11 cellular contexts compared by ENCODE assay signal in the genomic region with DNA sequence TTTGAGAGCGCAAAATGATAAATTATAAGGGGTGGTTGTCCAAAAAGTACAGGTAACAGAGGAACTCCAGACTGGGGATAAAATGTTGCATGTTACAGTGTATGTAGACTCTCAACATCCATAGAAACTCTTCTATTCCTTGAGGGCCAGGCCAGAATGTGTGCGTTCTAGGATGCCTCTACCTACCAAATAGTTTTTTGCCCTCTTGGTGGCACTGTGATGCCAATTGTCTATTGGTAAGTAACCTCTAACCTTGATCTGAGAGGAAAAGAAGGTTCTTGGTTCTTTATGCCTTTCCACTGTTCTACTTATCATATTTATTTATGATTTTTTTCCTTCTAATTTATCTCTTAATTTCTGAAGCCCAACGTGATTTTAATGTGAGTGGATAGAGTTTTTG.
A peak's percentile ranks its signal among the peaks of the same experiment; 100 is the strongest.
DNase-seq lines count a peak whose midpoint lies in the region; ATAC-seq and TF ChIP-seq lines count a peak whose summit lies in the region.
"Had no signal": no experiment of that assay in that cellular context is flagged by ENCODE, and none has a peak within 500 bp of the region (broad histone marks: within the 10 kb centered on the region; RNA-seq: fewer than 3 reads in every experiment).

No MANE protein-coding gene starts in this region.

- no peak for TF ChIP-seq EP300 in suprapubic skin (IDR thresholded peaks at IDR 0.05)

- no peak for ATAC-seq in GM21717 (IDR thresholded peaks at IDR 0.05; ENCODE audit: unreplicated experiment)
- no peak for ATAC-seq in GM18517 (IDR thresholded peaks at IDR 0.05; ENCODE audit: unreplicated experiment)

- H3K27me3 ChIP-seq in DOHH2 (ENCODE audit: control insufficient read depth, low read length) (no peaks in the 10 kb centered on the region), OCI-LY3 (ENCODE audit: low read depth, low read length) (no peaks in the 10 kb centered on the region), suprapubic skin (no peaks in the 10 kb centered on the region)

- H3K4me2 ChIP-seq in DOHH2 (ENCODE audit: low read length): no peak overlapping the region
- H3K4me2 ChIP-seq in OCI-LY3 (ENCODE audit: low read length): no peak overlapping the region

- no peaks in the 10 kb centered on the region for H4K20me1 ChIP-seq in DOHH2 (ENCODE audit: control insufficient read depth, insufficient read depth, low read depth, low read length)
- H4K20me1 ChIP-seq in OCI-LY3 (ENCODE audit: insufficient read depth, low read length): no peaks in the 10 kb centered on the region

- no peaks in the 10 kb centered on the region for H3K36me3 ChIP-seq in DOHH2 (ENCODE audit: control insufficient read depth, low read length)
- H3K36me3 ChIP-seq in OCI-LY3 (replicated peaks; ENCODE audit: low read depth, low read length): no peaks in the 10 kb centered on the region
- no peaks in the 10 kb centered on the region for H3K36me3 ChIP-seq in suprapubic skin

- no peak overlapping the region for H2AFZ ChIP-seq in OCI-LY3 (ENCODE audit: low read depth, low read length)

- peak; percentile 45 for DNase-seq in fibroblast of pulmonary artery (ENCODE audit: low read depth)
- DNase-seq in inferior parietal cortex (ENCODE audit: extremely low spot score): no peak
- no peak for DNase-seq in suprapubic skin (ENCODE audit: low spot score in 2 of 2)
- DNase-seq: CD8-positive, alpha-beta memory T cell; nucleus accumbens; stimulated activated CD4-positive, alpha-beta T cell treated with anti-CD3 and anti-CD28 coated beads, Interleukin-4, amount 100 ng/mL, for 1 hour had no signal

- H3K27ac ChIP-seq in 22Rv1 (no peak overlapping the region), DOHH2 (ENCODE audit: low read depth, low read length) (no peak overlapping the region), OCI-LY3 (ENCODE audit: low read length) (no peak overlapping the region), suprapubic skin (no peak overlapping the region)

- no peaks in the 10 kb centered on the region for H3K9me3 ChIP-seq in DOHH2 (ENCODE audit: control insufficient read depth, insufficient read depth, low read length)
- no peaks in the 10 kb centered on the region for H3K9me3 ChIP-seq in OCI-LY3 (ENCODE audit: insufficient read depth, low read length)
- H3K9me3 ChIP-seq in suprapubic skin: no peaks in the 10 kb centered on the region

- TF ChIP-seq CTCF in 22Rv1 (IDR thresholded peaks at IDR 0.05): peak; percentile 64
- TF ChIP-seq CTCF in DOHH2 (IDR thresholded peaks at IDR 0.05; ENCODE audit: low read depth, low read length, poor library complexity, severe bottlenecking): peak; percentile 9
- peak; percentile 51 for TF ChIP-seq CTCF in OCI-LY3 (IDR thresholded peaks at IDR 0.05; ENCODE audit: low read depth, low read length)
- peak; percentile 24 for TF ChIP-seq CTCF in fibroblast of pulmonary artery (IDR thresholded peaks at IDR 0.05; ENCODE audit: low read length, missing control alignments)
- TF ChIP-seq CTCF in suprapubic skin (IDR thresholded peaks at IDR 0.05): no peak

- H3K4me3 ChIP-seq in DOHH2 (ENCODE audit: low read length) (no peak overlapping the region), OCI-LY3 (ENCODE audit: low read length) (no peak overlapping the region), fibroblast of pulmonary artery (replicated peaks; ENCODE audit: low read depth, low read length) (no peak overlapping the region), suprapubic skin (no peak overlapping the region)

- 53% methylated on average over 3 of the region's 3 CpGs for WGBS in suprapubic skin

- H3F3A ChIP-seq in DOHH2 (ENCODE audit: control insufficient read depth, insufficient read depth): no peaks in the 10 kb centered on the region

- no peaks in the 10 kb centered on the region for H3K9me2 ChIP-seq in DOHH2 (replicated peaks; ENCODE audit: control insufficient read depth, low read length)

- H3K4me1 ChIP-seq in DOHH2 (ENCODE audit: control insufficient read depth, low read length) (no peaks in the 10 kb centered on the region), OCI-LY3 (ENCODE audit: low read length) (no peaks in the 10 kb centered on the region), suprapubic skin (no peaks in the 10 kb centered on the region)

- H3K79me2 ChIP-seq in DOHH2 (ENCODE audit: control insufficient read depth, low read length) (no peaks in the 10 kb centered on the region), OCI-LY3 (ENCODE audit: low read length) (no peaks in the 10 kb centered on the region)

- TF ChIP-seq POLR2A in suprapubic skin (IDR thresholded peaks at IDR 0.05): no peak

- no peak overlapping the region for H3K9ac ChIP-seq in OCI-LY3 (ENCODE audit: low read length)

Comparison
In these comparisons a context has a peak if more than half of its experiments do, and no peak if none do; other contexts are left out.
1. CTCF ChIP-seq: peak in 22Rv1 (single experiment), DOHH2 (single experiment), OCI-LY3 (single experiment) and fibroblast of pulmonary artery (single experiment); none in suprapubic skin (0 of 2).